Comparison of ENCODE assay signal across 17 cellular contexts in genomic region chr10:103921248-103921647, GRCh38. TPM values are rescaled to one million over a fixed set of nuclear protein-coding genes. Genes with fewer than 3 reads are reported as not detected.
DNase-seq lines count a peak whose midpoint lies in the region; ATAC-seq, FAIRE-seq and TF ChIP-seq lines count a peak whose summit lies in the region.
"Had no signal": no experiment of that assay in that cellular context is flagged by ENCODE, and none has a peak within 500 bp of the region (broad histone marks: within the 10 kb centered on the region; RNA-seq: fewer than 3 reads in every experiment).

No MANE protein-coding gene starts in this region.

- intact Hi-C loops in HepG2 (cut with micrococcal nuclease; ENCODE audit: unreplicated experiment) (no loop called here), right lobe of liver (cut with DNase I) (no loop called here)

- no peak overlapping the region for H3K14ac ChIP-seq in H1 (ENCODE audit: insufficient read length)

- 100% methylated on average over 1 of the region's 1 CpG for WGBS in HepG2 (ENCODE audit: low lambda C conversion rate)
- 88% methylated on average over 1 of the region's 1 CpG for WGBS in right lobe of liver (ENCODE audit: insufficient coverage, low coverage, low lambda C conversion rate, missing lambda C conversion rate)
- WGBS in H1 (ENCODE audit: extremely low coverage in 1 of 2, insufficient coverage in 1 of 2, insufficient read length in 1 of 2, insufficient replicate concordance in 2 of 2, low coverage in 1 of 2, low lambda C conversion rate in 2 of 2, missing lambda C conversion rate in 1 of 2), 2 experiments = 85% methylated on average over 1 of the region's 1 CpG; no CpG with 5 or more reads in 1 of the 2 experiments

- no peak overlapping the region for H2BK15ac ChIP-seq in H1 (ENCODE audit: low read length)

- no peak overlapping the region for H2BK12ac ChIP-seq in H1 (ENCODE audit: low read depth, low read length)

- in situ Hi-C loops in HepG2 (cut with HindIII; ENCODE audit: extremely low pct_ligation_motif_present, low pct_unique_long_range_greater_than_20kb) = no loop called here

- peaks cover 59% of the 10 kb centered on the region for H3K4me1 ChIP-seq in HepG2 (ENCODE audit: insufficient read depth, low read length)
- peaks cover 0 to 16% (median 5%) of the 10 kb centered on the region in 4 donors for H3K4me1 ChIP-seq in right lobe of liver
- H3K4me1 ChIP-seq in H1 (replicated peaks in 1 of 4; ENCODE audit: control insufficient read depth in 3 of 4, insufficient read depth in 4 of 4, low read length in 3 of 4) = peaks cover 7 to 19% (median 11%) of the 10 kb centered on the region in 4 experiments

- no peak overlapping the region for H3K4me3 ChIP-seq in HepG2 (replicated peaks in 1 of 3; ENCODE audit: insufficient read depth in 1 of 3, low read depth in 2 of 3, low read length in 3 of 3)
- no peak overlapping the region for H3K4me3 ChIP-seq in right lobe of liver
- no peak overlapping the region for H3K4me3 ChIP-seq in H1 (ENCODE audit: extremely low read depth in 1 of 4, insufficient read depth in 2 of 4, low read depth in 3 of 4, low read length in 4 of 4)
- H3K4me3 ChIP-seq: BLaER1 treated with 17β-estradiol and CSF1 and Interleukin-3, amounts not matched to agents 10 nM and 100 nM; MG63 had no signal

- no peak for DNase-seq in HepG2 (ENCODE audit: low spot score)
- DNase-seq in right lobe of liver = no peak
- DNase-seq in NCI-H69 (lab: John Stamatoyannopoulos, UW) = peak; percentile 95
- no peak for DNase-seq in H1 (ENCODE audit: low read depth in 1 of 2, low spot score in 2 of 2)
- no peak for DNase-seq in NCI-H510A (lab: John Stamatoyannopoulos, UW)
- no peak for DNase-seq in GM03348 (ENCODE audit: low spot score)
- DNase-seq: ACHN, DMS153, MG63, NCI-H1694 treated with DMSO at 0.1 percent for 48 hours, NCI-H2107, NCI-H524 treated with DMSO at 0.1 percent for 48 hours, SIG-M5, SK-N-SH had no signal

- no peak for FAIRE-seq in HepG2 (lab: Jason Lieb, UNC)
- no peak for FAIRE-seq in H1 (lab: Jason Lieb, UNC)

- H3K27me3 ChIP-seq in HepG2 (ENCODE audit: control insufficient read depth in 1 of 2, insufficient read depth in 2 of 2, low read length in 2 of 2) = no peaks in the 10 kb centered on the region; a peak in 1 of 5 replicates
- H3K27me3 ChIP-seq in right lobe of liver = no peaks in the 10 kb centered on the region
- H3K27me3 ChIP-seq in H1 (replicated peaks in 1 of 4; ENCODE audit: control insufficient read depth in 3 of 4, extremely low read depth in 1 of 4, insufficient read depth in 3 of 4, low read length in 3 of 4) = no peaks in the 10 kb centered on the region
- H3K27me3 ChIP-seq: BLaER1 treated with 17β-estradiol and CSF1 and Interleukin-3, amounts not matched to agents 10 nM and 100 nM; MG63 had no signal

- no peak overlapping the region for H3K27ac ChIP-seq in HepG2 (ENCODE audit: extremely low read length, insufficient read depth, low read length)
- H3K27ac ChIP-seq in right lobe of liver = no peak overlapping the region
- H3K27ac ChIP-seq in H1 (ENCODE audit: low read depth, low read length) = no peak overlapping the region
- H3K27ac ChIP-seq: RWPE1 had no signal

- TF ChIP-seq EP300 in HepG2 (IDR thresholded peaks at IDR 0.05; ENCODE audit: low read depth in 2 of 2, low read length in 2 of 2) = no peak
- TF ChIP-seq EP300 in HepG2 (CRISPR knock-in tag; IDR thresholded peaks at IDR 0.05; ENCODE audit: borderline replicate concordance) = no peak
- no peak for TF ChIP-seq EP300 in H1 (IDR thresholded peaks at IDR 0.05; ENCODE audit: borderline replicate concordance in 1 of 2, low read depth in 2 of 2, low read length in 2 of 2)

- no peak overlapping the region for H3K4ac ChIP-seq in H1 (replicated peaks; ENCODE audit: insufficient read length, low read depth, low read length)

- H3K56ac ChIP-seq in H1 (replicated peaks; ENCODE audit: insufficient read length, low read depth, low read length) = no peak overlapping the region

- H2AFZ ChIP-seq in HepG2 (ENCODE audit: low read length) (no peak overlapping the region), H1 (ENCODE audit: low read length) (no peak overlapping the region)

- TF ChIP-seq CTCF in HepG2 (CRISPR knock-in tag; IDR thresholded peaks at IDR 0.05) (no peak), right lobe of liver (IDR thresholded peaks at IDR 0.05) (no peak), H1 (IDR thresholded peaks at IDR 0.05; ENCODE audit: control extremely low read depth in 1 of 3, insufficient read depth in 1 of 3, low read depth in 1 of 3, low read length in 3 of 3) (no peak)

- no peak overlapping the region for H4K8ac ChIP-seq in H1 (ENCODE audit: extremely low read depth, insufficient read depth, low read length)

- H3K79me2 ChIP-seq in HepG2 (ENCODE audit: insufficient read depth, low read length) = peaks cover 7% of the 10 kb centered on the region
- no peaks in the 10 kb centered on the region for H3K79me2 ChIP-seq in H1 (ENCODE audit: control insufficient read depth in 1 of 2, insufficient read depth in 2 of 2, low read length in 2 of 2)

- no peak overlapping the region for H2BK120ac ChIP-seq in H1 (replicated peaks; ENCODE audit: low read depth, low read length)

- no peaks in the 10 kb centered on the region for H3K79me1 ChIP-seq in H1 (ENCODE audit: low read depth, low read length)

- TF ChIP-seq RAD21 in HepG2 (CRISPR knock-in tag; IDR thresholded peaks at IDR 0.05) (no peak), H1 (IDR thresholded peaks at IDR 0.05 in 1 of 2, conservative IDR thresholded peaks at IDR 0.05 in 1 of 2; ENCODE audit: low read depth in 2 of 2, low read length in 2 of 2) (no peak)

- TF ChIP-seq POLR2A in HepG2 (IDR thresholded peaks at IDR 0.05; ENCODE audit: insufficient read depth in 1 of 2, low read depth in 2 of 2, low read length in 2 of 2) (no peak), right lobe of liver (IDR thresholded peaks at IDR 0.05) (no peak), H1 (IDR thresholded peaks at IDR 0.05; ENCODE audit: control extremely low read depth in 1 of 2, low read depth in 2 of 2, low read length in 2 of 2) (no peak)

- no peak overlapping the region for H4K5ac ChIP-seq in H1 (ENCODE audit: insufficient read length, low read depth, low read length)

- no peak overlapping the region for H4K91ac ChIP-seq in H1 (replicated peaks; ENCODE audit: insufficient read length, low read length)

- no TSS peak for BruUV-seq in HepG2 (replicated peaks; lab: Mats Ljungman, UMichigan)

- H3K9ac ChIP-seq in HepG2 (ENCODE audit: insufficient read depth, low read depth, low read length) (no peak overlapping the region), H1 (replicated peaks in 1 of 4; ENCODE audit: extremely low read depth in 1 of 4, low read depth in 3 of 4, low read length in 3 of 4) (no peak overlapping the region)
- H3K9ac ChIP-seq: BLaER1 treated with 17β-estradiol and CSF1 and Interleukin-3, amounts not matched to agents 10 nM and 100 nM; SK-N-SH had no signal

- H3K18ac ChIP-seq in H1 (ENCODE audit: extremely low read depth, low read length) = no peak overlapping the region

- H3K23ac ChIP-seq in H1 (ENCODE audit: insufficient read length) = no peak overlapping the region

- CTCF ChIA-PET in HepG2 (lab: Yijun Ruan, JAX; ENCODE audit: low intra/inter-chr PET ratio, low total read pairs) = interaction anchor here (1.2 kb wide), 1 partner anchor 33 kb away, joined by 3 read pairs; no protein-coding TSS in a partner anchor
- CTCF ChIA-PET in H1 (lab: Charles Lee; ENCODE audit: partially characterized antibody) = interaction anchor here (0.8 to 2.6 kb wide), 7 partner anchors 8 to 284 kb away, joined by 3 to 10 read pairs (median 5); no protein-coding TSS in a partner anchor

- no peak overlapping the region for H2BK5ac ChIP-seq in H1 (ENCODE audit: low read depth, low read length)

- POLR2A ChIA-PET in HepG2 (lab: Yijun Ruan, JAX) = interaction anchor here (0.7 kb wide), 1 partner anchor 13 kb away, joined by 3 read pairs; no protein-coding TSS in a partner anchor
- POLR2A ChIA-PET in H1 (lab: Charles Lee; ENCODE audit: partially characterized antibody) = interaction anchor here (1.1 kb wide), 1 partner anchor 13 kb away, joined by 5 read pairs; no protein-coding TSS in a partner anchor

- no peaks in the 10 kb centered on the region for H3K36me3 ChIP-seq in HepG2 (replicated peaks in 1 of 2; ENCODE audit: control insufficient read depth in 1 of 2, insufficient read depth in 2 of 2, low read length in 2 of 2)
- H3K36me3 ChIP-seq in right lobe of liver = no peaks in the 10 kb centered on the region
- no peaks in the 10 kb centered on the region for H3K36me3 ChIP-seq in H1 (ENCODE audit: control insufficient read depth in 2 of 4, insufficient read depth in 4 of 4, low read length in 3 of 4)
- H3K36me3 ChIP-seq: BLaER1 treated with 17β-estradiol and CSF1 and Interleukin-3, amounts not matched to agents 10 nM and 100 nM; MG63 had no signal

- H3K4me2 ChIP-seq in HepG2 (ENCODE audit: low read depth, low read length) (peak overlapping the region; percentile 90), H1 (ENCODE audit: insufficient read depth in 1 of 2, low read depth in 2 of 2, low read length in 2 of 2) (no peak overlapping the region)
- H3K4me2 ChIP-seq: SK-N-SH had no signal

- no peak overlapping the region for H2AK5ac ChIP-seq in H1 (ENCODE audit: low read depth, low read length)

- no peaks in the 10 kb centered on the region for H3K9me3 ChIP-seq in HepG2 (ENCODE audit: low read length)
- H3K9me3 ChIP-seq in right lobe of liver = no peaks in the 10 kb centered on the region
- no peaks in the 10 kb centered on the region for H3K9me3 ChIP-seq in H1 (ENCODE audit: insufficient read depth in 2 of 2, low read depth in 1 of 2, low read length in 1 of 2)
- H3K9me3 ChIP-seq: BLaER1 treated with 17β-estradiol and CSF1 and Interleukin-3, amounts not matched to agents 10 nM and 100 nM; MG63; SK-N-SH had no signal

- H2BK20ac ChIP-seq in H1 (ENCODE audit: low read length) = 0 out of 2 replicates have a peak overlapping the region, but pooled peaks have one; percentile 92

- H3K23me2 ChIP-seq in H1 (ENCODE audit: low read depth, low read length) = peaks cover 7% of the 10 kb centered on the region; the same call in 1 of the 2 replicates

- no peak for ATAC-seq in HepG2
- ATAC-seq in right lobe of liver = no peak
- ATAC-seq in HG03439 (IDR thresholded peaks at IDR 0.05; ENCODE audit: unreplicated experiment) = no peak

- H4K20me1 ChIP-seq in HepG2 (ENCODE audit: insufficient read depth, low read length) (no peaks in the 10 kb centered on the region), H1 (replicated peaks in 1 of 2; ENCODE audit: control insufficient read depth in 1 of 2, insufficient read depth in 2 of 2, low read length in 2 of 2) (no peaks in the 10 kb centered on the region)
- H4K20me1 ChIP-seq: BLaER1 treated with 17β-estradiol and CSF1 and Interleukin-3, amounts not matched to agents 10 nM and 100 nM had no signal

RNA-seq across cellular contexts. Expression of gene STN1, which starts 3.3 kb away (rescaled TPM):
- total RNA-seq in HepG2 (2016; rRNA removed; fragmentation: Illumina TruSeq; extraction: Trizol) (22.7 and 27.7 TPM in 2 replicates), right lobe of liver (10 to 100 TPM in 2 of 6 experiments, 1 to 10 TPM in 4; 6.1 to 13.3 (median 6.6) TPM)
- 24.8 and 40.6 TPM in 2 replicates for total RNA-seq in HepG2 (2016; cell fraction: cytosol; rRNA removed; fragmentation: Illumina TruSeq; extraction: Trizol; ENCODE audit: low read depth)
- 23.6 and 24.6 TPM in 2 replicates for total RNA-seq in HepG2 (2016; cell fraction: insoluble cytoplasmic fraction; rRNA removed; fragmentation: Illumina TruSeq; extraction: Trizol)
- 43.8 and 49.6 TPM in 2 replicates for total RNA-seq in HepG2 (2016; cell fraction: membrane; rRNA removed; fragmentation: Illumina TruSeq; extraction: Trizol)
- total RNA-seq in HepG2 (2016; cell fraction: nucleus; rRNA removed; fragmentation: Illumina TruSeq; extraction: Trizol) = 10.8 and 12.6 TPM in 2 replicates
- polyA plus RNA-seq in HepG2 (2011; rRNA removed) (17.6 and 19.9 TPM in 2 replicates), H1 (2011; rRNA removed) (8.3 and 10.1 TPM in 2 replicates)
- polyA plus RNA-seq in HepG2 (2011; cell fraction: cytosol; rRNA removed) = 15.3 and 18.7 TPM in 2 replicates
- 7.9 and 9.7 TPM in 2 replicates for polyA plus RNA-seq in HepG2 (2011; cell fraction: nucleus; rRNA removed)
- 14.9 and 15.6 TPM in 2 replicates for polyA plus RNA-seq in HepG2 (2012)
- 29.4 and 42.1 TPM in 2 replicates for polyA plus RNA-seq in HepG2 (2016; cell fraction: cytosol; fragmentation: Illumina TruSeq; extraction: Trizol; ENCODE audit: low read depth)
- polyA plus RNA-seq in HepG2 (2016; cell fraction: insoluble cytoplasmic fraction; fragmentation: Illumina TruSeq; extraction: Trizol; ENCODE audit: low read depth) = 21.3 and 22.4 TPM in 2 replicates
- 32.1 and 40.0 TPM in 2 replicates for polyA plus RNA-seq in HepG2 (2016; cell fraction: membrane; fragmentation: Illumina TruSeq; extraction: Trizol; ENCODE audit: low read depth)
- polyA plus RNA-seq in HepG2 (2016; cell fraction: nucleus; fragmentation: Illumina TruSeq; extraction: Trizol; ENCODE audit: insufficient read depth, low read depth) = 10.7 and 14.3 TPM in 2 replicates
- polyA minus RNA-seq in HepG2 (2011; rRNA and poly(A)+ RNA removed; ENCODE audit: low replicate concordance) = 5.9 and 12.3 TPM in 2 replicates
- 6.5 and 7.4 TPM in 2 replicates for polyA minus RNA-seq in HepG2 (2011; cell fraction: cytosol; rRNA and poly(A)+ RNA removed)
- polyA minus RNA-seq in HepG2 (2011; cell fraction: nucleus; rRNA and poly(A)+ RNA removed) = 9.8 and 14.5 TPM in 2 replicates
- total RNA-seq in H1 (2021; fragmentation: NEBNext Ultra II Directional; extraction: Animal tissue kit (Norgen Biotek cat#: 25700)) = 10.3 and 12.4 TPM in 2 replicates
- 13.3 TPM for polyA plus RNA-seq in H1 (2011; cell fraction: cytosol; rRNA removed)
- 7.8 TPM for polyA plus RNA-seq in H1 (2011; cell fraction: nucleus; rRNA removed)
- polyA plus RNA-seq in H1 (2012, experiment 1 of 2) = 11.8 to 13.7 TPM (median 12.4 TPM) in 4 replicates
- 2.3 TPM for polyA plus RNA-seq in H1 (2012, experiment 2 of 2)
- 10.1 TPM for polyA plus RNA-seq in H1 (2013, experiment 1 of 2)
- 10.0 TPM for polyA plus RNA-seq in H1 (2013, experiment 2 of 2)
- polyA minus RNA-seq in H1 (2011; rRNA and poly(A)+ RNA removed) = 12.7 and 13.0 TPM in 2 replicates
- polyA minus RNA-seq in H1 (2011; cell fraction: cytosol; rRNA and poly(A)+ RNA removed) = 6.7 TPM
- polyA minus RNA-seq in H1 (2011; cell fraction: nucleus; rRNA and poly(A)+ RNA removed) = 7.5 TPM

RNA-seq across cellular contexts. Expression of gene SLK, which starts 45.7 kb away (rescaled TPM):
- total RNA-seq in HepG2 (2016; rRNA removed; fragmentation: Illumina TruSeq; extraction: Trizol) = 22.8 and 35.0 TPM in 2 replicates
- 8.1 and 9.1 TPM in 2 replicates for total RNA-seq in HepG2 (2016; cell fraction: cytosol; rRNA removed; fragmentation: Illumina TruSeq; extraction: Trizol; ENCODE audit: low read depth)
- 21.6 and 34.9 TPM in 2 replicates for total RNA-seq in HepG2 (2016; cell fraction: insoluble cytoplasmic fraction; rRNA removed; fragmentation: Illumina TruSeq; extraction: Trizol)
- total RNA-seq in HepG2 (2016; cell fraction: membrane; rRNA removed; fragmentation: Illumina TruSeq; extraction: Trizol) = 6.4 and 7.4 TPM in 2 replicates
- total RNA-seq in HepG2 (2016; cell fraction: nucleus; rRNA removed; fragmentation: Illumina TruSeq; extraction: Trizol) = 17.5 and 20.8 TPM in 2 replicates
- polyA plus RNA-seq in HepG2 (2011; rRNA removed) = 3.4 and 3.7 TPM in 2 replicates
- polyA plus RNA-seq in HepG2 (2011; cell fraction: cytosol; rRNA removed) = 1.5 and 2.6 TPM in 2 replicates
- polyA plus RNA-seq in HepG2 (2011; cell fraction: nucleus; rRNA removed) = 2.7 and 3.1 TPM in 2 replicates
- 10.9 and 14.4 TPM in 2 replicates for polyA plus RNA-seq in HepG2 (2012)
- polyA plus RNA-seq in HepG2 (2016; cell fraction: cytosol; fragmentation: Illumina TruSeq; extraction: Trizol; ENCODE audit: low read depth) = 0.28 and 0.47 TPM in 2 replicates
- polyA plus RNA-seq in HepG2 (2016; cell fraction: insoluble cytoplasmic fraction; fragmentation: Illumina TruSeq; extraction: Trizol; ENCODE audit: low read depth) = 19.7 and 21.4 TPM in 2 replicates
- polyA plus RNA-seq in HepG2 (2016; cell fraction: membrane; fragmentation: Illumina TruSeq; extraction: Trizol; ENCODE audit: low read depth) = 1.7 and 2.0 TPM in 2 replicates
- 12.7 and 13.6 TPM in 2 replicates for polyA plus RNA-seq in HepG2 (2016; cell fraction: nucleus; fragmentation: Illumina TruSeq; extraction: Trizol; ENCODE audit: insufficient read depth, low read depth)
- polyA minus RNA-seq in HepG2 (2011; rRNA and poly(A)+ RNA removed; ENCODE audit: low replicate concordance) = 2.8 and 10.1 TPM in 2 replicates
- polyA minus RNA-seq in HepG2 (2011; cell fraction: cytosol; rRNA and poly(A)+ RNA removed) = 10.0 and 12.9 TPM in 2 replicates
- 17.9 and 21.1 TPM in 2 replicates for polyA minus RNA-seq in HepG2 (2011; cell fraction: nucleus; rRNA and poly(A)+ RNA removed)
- total RNA-seq in right lobe of liver = 10 to 100 TPM in 5 of 6 experiments, 1 to 10 TPM in 1; 7.9 to 16.3 (median 13.0) TPM
- total RNA-seq in H1 (2021; fragmentation: NEBNext Ultra II Directional; extraction: Animal tissue kit (Norgen Biotek cat#: 25700)) = 18.3 and 18.8 TPM in 2 replicates
- polyA plus RNA-seq in H1 (2011; rRNA removed) = 1.6 and 2.7 TPM in 2 replicates
- 4.5 TPM for polyA plus RNA-seq in H1 (2011; cell fraction: cytosol; rRNA removed)
- 2.6 TPM for polyA plus RNA-seq in H1 (2011; cell fraction: nucleus; rRNA removed)
- 8.1 to 17.0 TPM (median 9.4 TPM) in 4 replicates for polyA plus RNA-seq in H1 (2012, experiment 1 of 2)
- polyA plus RNA-seq in H1 (2012, experiment 2 of 2) = 0.62 TPM
- polyA plus RNA-seq in H1 (2013, experiment 1 of 2) = 14.6 TPM
- 13.8 TPM for polyA plus RNA-seq in H1 (2013, experiment 2 of 2)
- 4.6 and 7.4 TPM in 2 replicates for polyA minus RNA-seq in H1 (2011; rRNA and poly(A)+ RNA removed)
- 7.9 TPM for polyA minus RNA-seq in H1 (2011; cell fraction: cytosol; rRNA and poly(A)+ RNA removed)
- 9.3 TPM for polyA minus RNA-seq in H1 (2011; cell fraction: nucleus; rRNA and poly(A)+ RNA removed)
